In genomic region chr18:48951448-48952286, GRCh38 we compare ENCODE assay signal across 1 cellular context.
TF ChIP-seq lines count a peak whose summit lies in the region.

No MANE protein-coding gene starts in this region.

TF ChIP-seq in HEK293, 187 proteins besides CTCF, POLR2A, EP300 and RAD21 (continued from another document):
- TF ChIP-seq ZNF16 (tag by site-specific recombination; IDR thresholded peaks at IDR 0.05; ENCODE audit: low read depth) (no peak), ZNF530 (tag by site-specific recombination; IDR thresholded peaks at IDR 0.05; ENCODE audit: low read depth) (no peak), ZNF26 (tag by site-specific recombination; IDR thresholded peaks at IDR 0.05) (no peak), ZNF416 (tag by site-specific recombination; IDR thresholded peaks at IDR 0.05) (no peak), ZNF596 (tag by site-specific recombination; IDR thresholded peaks at IDR 0.05) (peak; percentile 57; the same call in 1 of the 2 replicates), ZNF423 (tag by site-specific recombination; IDR thresholded peaks at IDR 0.05) (no peak), ZNF391 (tag by site-specific recombination; IDR thresholded peaks at IDR 0.05; ENCODE audit: borderline replicate concordance, low read depth) (no peak), ZNF513 (tag by site-specific recombination; IDR thresholded peaks at IDR 0.05) (no peak), ZNF449 (tag by site-specific recombination; IDR thresholded peaks at IDR 0.05) (no peak), ZNF777 (tag by site-specific recombination; IDR thresholded peaks at IDR 0.05; ENCODE audit: borderline replicate concordance) (no peak), ZNF776 (tag by site-specific recombination; IDR thresholded peaks at IDR 0.05; ENCODE audit: borderline replicate concordance) (no peak), ZNF501 (tag by site-specific recombination; IDR thresholded peaks at IDR 0.05) (no peak), ZNF792 (tag by site-specific recombination; IDR thresholded peaks at IDR 0.05) (no peak), ZBTB44 (tag by site-specific recombination; IDR thresholded peaks at IDR 0.05) (no peak), ZNF561 (tag by site-specific recombination; IDR thresholded peaks at IDR 0.05; ENCODE audit: borderline replicate concordance) (peak; percentile 74), ZNF426 (tag by site-specific recombination; IDR thresholded peaks at IDR 0.05) (no peak), YY2 (tag by site-specific recombination; IDR thresholded peaks at IDR 0.05) (no peak), ZNF366 (tag by site-specific recombination; conservative IDR thresholded peaks at IDR 0.05) (no peak), ZFP41 (tag by site-specific recombination; IDR thresholded peaks at IDR 0.05; ENCODE audit: borderline replicate concordance) (no peak), ZNF549 (tag by site-specific recombination; IDR thresholded peaks at IDR 0.05) (peak; percentile 21; the same call in 1 of the 2 replicates), ZNF302 (tag by site-specific recombination; IDR thresholded peaks at IDR 0.05; ENCODE audit: low read depth) (no peak), SP2 (tag by site-specific recombination; IDR thresholded peaks at IDR 0.05) (0 out of 2 replicates have a peak, but pooled peaks have one; percentile 14), TRIM28 (IDR thresholded peaks at IDR 0.05; ENCODE audit: borderline replicate concordance, low read length) (no peak), ZNF645 (tag by site-specific recombination; IDR thresholded peaks at IDR 0.05) (no peak), GLIS2 (tag by site-specific recombination; IDR thresholded peaks at IDR 0.05) (peak; percentile 92), ZFP3 (tag by site-specific recombination; IDR thresholded peaks at IDR 0.05; ENCODE audit: low read depth) (no peak), ZNF514 (tag by site-specific recombination; IDR thresholded peaks at IDR 0.05) (no peak), ZNF23 (tag by site-specific recombination; IDR thresholded peaks at IDR 0.05; ENCODE audit: borderline replicate concordance) (no peak), ZNF37A (tag by site-specific recombination; IDR thresholded peaks at IDR 0.05) (no peak), ZNF175 (tag by site-specific recombination; IDR thresholded peaks at IDR 0.05) (no peak), ZNF558 (tag by site-specific recombination; IDR thresholded peaks at IDR 0.05) (no peak), ZNF211 (tag by site-specific recombination; IDR thresholded peaks at IDR 0.05; ENCODE audit: low read depth) (no peak), GLI2 (tag by site-specific recombination; IDR thresholded peaks at IDR 0.05; ENCODE audit: borderline replicate concordance, low read depth) (no peak), ZXDB (tag by site-specific recombination; IDR thresholded peaks at IDR 0.05) (peak; percentile 37; the same call in 1 of the 2 replicates), ZNF654 (tag by site-specific recombination; IDR thresholded peaks at IDR 0.05; ENCODE audit: low read depth) (no peak), ZNF555 (tag by site-specific recombination; conservative IDR thresholded peaks at IDR 0.05) (no peak), ZNF747 (tag by site-specific recombination; IDR thresholded peaks at IDR 0.05) (no peak), ZNF155 (tag by site-specific recombination; IDR thresholded peaks at IDR 0.05) (no peak), ZNF768 (tag by site-specific recombination; IDR thresholded peaks at IDR 0.05) (no peak), ZNF560 (tag by site-specific recombination; IDR thresholded peaks at IDR 0.05; ENCODE audit: borderline replicate concordance) (no peak), ZNF341 (tag by site-specific recombination; IDR thresholded peaks at IDR 0.05; ENCODE audit: low read depth) (no peak), ZBTB6 (tag by site-specific recombination; IDR thresholded peaks at IDR 0.05) (peak; percentile 51; the same call in 1 of the 2 replicates), ZNF10 (tag by site-specific recombination; IDR thresholded peaks at IDR 0.05) (no peak), ZNF664 (tag by site-specific recombination; IDR thresholded peaks at IDR 0.05) (no peak), ZNF677 (tag by site-specific recombination; IDR thresholded peaks at IDR 0.05) (0 out of 2 replicates have a peak, but pooled peaks have one; percentile 45), ZBTB11 (tag by site-specific recombination; conservative IDR thresholded peaks at IDR 0.05; ENCODE audit: low read depth) (peak; percentile 26; the same call in 1 of the 2 replicates), KLF8 (tag by site-specific recombination; IDR thresholded peaks at IDR 0.05) (peak; percentile 32; the same call in 1 of the 2 replicates), SP7 (tag by site-specific recombination; IDR thresholded peaks at IDR 0.05) (no peak), ZBTB26 (tag by site-specific recombination; optimal IDR thresholded peaks at IDR 0.05) (peak; percentile 78), ZNF214 (tag by site-specific recombination; IDR thresholded peaks at IDR 0.05; ENCODE audit: borderline replicate concordance) (no peak), PRDM1 (tag by site-specific recombination; IDR thresholded peaks at IDR 0.05) (no peak), SALL2 (tag by site-specific recombination; IDR thresholded peaks at IDR 0.05; ENCODE audit: borderline replicate concordance) (no peak), ZSCAN4 (tag by site-specific recombination; IDR thresholded peaks at IDR 0.05) (no peak), ZNF585B (tag by site-specific recombination; IDR thresholded peaks at IDR 0.05) (no peak), MZF1 (tag by site-specific recombination; IDR thresholded peaks at IDR 0.05; ENCODE audit: borderline replicate concordance) (no peak), ZNF600 (tag by site-specific recombination; IDR thresholded peaks at IDR 0.05) (no peak), ZEB2 (tag by site-specific recombination; IDR thresholded peaks at IDR 0.05) (no peak), ZNF223 (tag by site-specific recombination; IDR thresholded peaks at IDR 0.05) (no peak), ZBTB20 (tag by site-specific recombination; IDR thresholded peaks at IDR 0.05) (peak; percentile 83; the same call in 1 of the 2 replicates)
